ENCODE assay signal across 8 cellular contexts in genomic region chr5:141960018-141960417, GRCh38. TPM values are rescaled to one million over a fixed set of nuclear protein-coding genes. Genes with fewer than 3 reads are reported as not detected.
DNase-seq lines count a peak whose midpoint lies in the region; ATAC-seq, FAIRE-seq and TF ChIP-seq lines count a peak whose summit lies in the region.

No MANE protein-coding gene starts in this region.

- no TSS peak for BruUV-seq in IMR-90 (replicated peaks; lab: Mats Ljungman, UMichigan)

- no peak overlapping the region for H2BK5ac ChIP-seq in IMR-90 (ENCODE audit: low read depth, low read length, poor library complexity, severe bottlenecking)

- no peak overlapping the region for H3K4me3 ChIP-seq in IMR-90 (ENCODE audit: insufficient read depth, low read depth, low read length)
- no peak overlapping the region for H3K4me3 ChIP-seq in right lobe of liver
- H3K4me3 ChIP-seq in colonic mucosa: no peak overlapping the region

- H2AK9ac ChIP-seq in IMR-90 (replicated peaks; ENCODE audit: low read depth, low read length, poor library complexity): no peak overlapping the region

- peak; percentile 23; the same call in 1 of the 2 replicates for TF ChIP-seq RAD21 in IMR-90 (IDR thresholded peaks at IDR 0.05; ENCODE audit: low read length)

- CTCF ChIA-PET in IMR-90 (lab: Yijun Ruan, JAX): interaction anchor here (0.5 to 3.3 kb wide), 16 partner anchors 8 to 273 kb away, joined by 3 to 32 read pairs (median 6); partner anchors contain the start of genes DELE1 and RNF14
- CTCF ChIA-PET in activated naive CD4-positive, alpha-beta T cell treated with anti-CD3 and anti-CD28 coated beads, Interleukin-2, amount 10 ng/mL, durations not matched to agents 7 days and 5 days (lab: Charles Lee): interaction anchor here (0.7 to 10.4 kb wide), 39 partner anchors 8 to 341 kb away, joined by 3 to 155 read pairs (median 5); partner anchors contain the start of genes DELE1, PCDH1 and RNF14

- DNase-seq in CD14-positive monocyte (ENCODE audit: low spot score): no peak
- DNase-seq in IMR-90: no peak
- DNase-seq in activated naive CD4-positive, alpha-beta T cell treated with anti-CD3 and anti-CD28 coated beads, Interleukin-2, amount 10 ng/mL, durations not matched to agents 7 days and 5 days: peak; percentile 41
- no peak for DNase-seq in right lobe of liver
- DNase-seq in colonic mucosa: no peak
- no peak for DNase-seq in H54 (ENCODE audit: insufficient read length, low spot score)
- no peak for DNase-seq in retina

- H3K18ac ChIP-seq in IMR-90 (ENCODE audit: low read depth, low read length): no peak overlapping the region

- no peak overlapping the region for H3K23ac ChIP-seq in IMR-90 (ENCODE audit: low read depth, low read length)

- in situ Hi-C loops in IMR-90 (cut with MboI; ENCODE audit: low sequenced_read_pairs): no loop called here

- dilution Hi-C loops in IMR-90 (cut with HindIII; ENCODE audit: low sequenced_read_pairs, unreplicated experiment): no loop called here

- WGBS in IMR-90 (ENCODE audit: extremely low coverage in 2 of 2, insufficient read length in 1 of 2), 2 experiments: 80% methylated on average over 2 of the region's 10 CpGs; no CpG with 5 or more reads in 1 of the 2 experiments
- 58% methylated on average over 10 of the region's 10 CpGs for WGBS in right lobe of liver (ENCODE audit: insufficient coverage, low coverage, low lambda C conversion rate, missing lambda C conversion rate)

- intact Hi-C loops in CD14-positive monocyte (cut with micrococcal nuclease): loop anchor here in 1 of 2 donors (5.0 kb wide), 1 partner anchor 268 kb away; no protein-coding TSS in a partner anchor
- intact Hi-C loops in IMR-90 (cut with micrococcal nuclease): loop anchor here (1.0 kb wide), 3 partner anchors 71 to 295 kb away; no protein-coding TSS in a partner anchor
- intact Hi-C loops in right lobe of liver (cut with DNase I): no loop called here
- intact Hi-C loops in colonic mucosa (cut with DNase I): loop anchor here (2.0 to 10.0 kb wide), 3 partner anchors 71 to 267 kb away; no protein-coding TSS in a partner anchor

- H2BK120ac ChIP-seq in IMR-90 (ENCODE audit: low read depth, low read length): no peak overlapping the region

- H3K9me3 Mint-ChIP-seq in CD14-positive monocyte: peaks cover 0 to 2% (median 0%) of the 10 kb centered on the region in 7 donors
- H3K9me3 Mint-ChIP-seq in activated naive CD4-positive, alpha-beta T cell treated with anti-CD3 and anti-CD28 coated beads, Interleukin-2, amount 10 ng/mL, durations not matched to agents 7 days and 5 days: no peaks in the 10 kb centered on the region

- no peak overlapping the region for H2BK15ac ChIP-seq in IMR-90 (ENCODE audit: low read depth, low read length)

- H3K4me1 ChIP-seq in IMR-90 (ENCODE audit: control insufficient read depth, insufficient read depth, low read length) (no peaks in the 10 kb centered on the region), right lobe of liver (peaks cover 0 to 3% (median 0%) of the 10 kb centered on the region in 4 donors), colonic mucosa (no peaks in the 10 kb centered on the region)

- POLR2A ChIA-PET in IMR-90 (lab: Charles Lee; ENCODE audit: unreplicated experiment): no interaction called here

- H3K9me3 ChIP-seq in IMR-90 (ENCODE audit: control insufficient read depth, insufficient read depth, low read length) (no peaks in the 10 kb centered on the region), right lobe of liver (no peaks in the 10 kb centered on the region), colonic mucosa (no peaks in the 10 kb centered on the region)

- H3K27me3 Mint-ChIP-seq in CD14-positive monocyte (ENCODE audit: low read depth in 3 of 3): peaks cover 3 to 7% (median 4%) of the 10 kb centered on the region in 3 donors
- H3K27me3 Mint-ChIP-seq in activated naive CD4-positive, alpha-beta T cell treated with anti-CD3 and anti-CD28 coated beads, Interleukin-2, amount 10 ng/mL, durations not matched to agents 7 days and 5 days: peaks cover 3% of the 10 kb centered on the region

- H2AFZ ChIP-seq in IMR-90 (replicated peaks; ENCODE audit: low read length, poor library complexity): no peak overlapping the region

- H3K36me3 Mint-ChIP-seq in CD14-positive monocyte: peaks cover 3% of the 10 kb centered on the region in 2 donors
- H3K36me3 Mint-ChIP-seq in activated naive CD4-positive, alpha-beta T cell treated with anti-CD3 and anti-CD28 coated beads, Interleukin-2, amount 10 ng/mL, durations not matched to agents 7 days and 5 days: no peaks in the 10 kb centered on the region

- no peak overlapping the region for H2AK5ac ChIP-seq in IMR-90 (ENCODE audit: low read depth, low read length)

- no peaks in the 10 kb centered on the region for H3K9me1 ChIP-seq in IMR-90 (ENCODE audit: insufficient read depth, low read length)

- peak overlapping the region in 6 of 7 donors; percentile 11 to 95 (median 70) for H3K27ac Mint-ChIP-seq in CD14-positive monocyte
- H3K27ac Mint-ChIP-seq in activated naive CD4-positive, alpha-beta T cell treated with anti-CD3 and anti-CD28 coated beads, Interleukin-2, amount 10 ng/mL, durations not matched to agents 7 days and 5 days: peak overlapping the region; percentile 53

- H3K9ac ChIP-seq in IMR-90 (ENCODE audit: low read depth, low read length) (no peak overlapping the region), colonic mucosa (ENCODE audit: low read depth in 2 of 2, low read length in 2 of 2) (no peak overlapping the region)

- no peak for TF ChIP-seq POLR2A in IMR-90 (IDR thresholded peaks at IDR 0.05; ENCODE audit: low read depth, low read length)
- no peak for TF ChIP-seq POLR2A in right lobe of liver (IDR thresholded peaks at IDR 0.05)
- no peak for TF ChIP-seq POLR2A in H54 (IDR thresholded peaks at IDR 0.05; ENCODE audit: low read depth, low read length)

- H2BK20ac ChIP-seq in IMR-90 (ENCODE audit: low read depth, low read length): no peak overlapping the region

- no peak overlapping the region for H3K4ac ChIP-seq in IMR-90 (ENCODE audit: low read depth, low read length)

- no peak overlapping the region for H4K8ac ChIP-seq in IMR-90 (ENCODE audit: low read depth in 2 of 2, low read length in 2 of 2)

- H3K27ac ChIP-seq in IMR-90 (ENCODE audit: insufficient read depth, low read length): no peak overlapping the region
- no peak overlapping the region for H3K27ac ChIP-seq in right lobe of liver
- no peak overlapping the region for H3K27ac ChIP-seq in colonic mucosa

- no peak for ATAC-seq in IMR-90 (ENCODE audit: low read depth)
- peak in 2 of 4 donors; percentile 9 to 25 for ATAC-seq in right lobe of liver
- ATAC-seq in GM21576 (IDR thresholded peaks at IDR 0.05; ENCODE audit: unreplicated experiment): no peak

- H3K27me3 ChIP-seq in IMR-90 (ENCODE audit: control insufficient read depth, insufficient read depth, low read length) (peaks cover 4% of the 10 kb centered on the region; the same call in 1 of the 2 replicates), right lobe of liver (no peaks in the 10 kb centered on the region), colonic mucosa (no peaks in the 10 kb centered on the region)

- H4K91ac ChIP-seq in IMR-90 (ENCODE audit: insufficient read depth, low read depth, low read length): no peak overlapping the region

- no peak for FAIRE-seq in H54 (lab: Jason Lieb, UNC)

- H3K56ac ChIP-seq in IMR-90 (ENCODE audit: extremely low read depth, insufficient read depth, low read length): no peak overlapping the region

- H3K79me1 ChIP-seq in IMR-90 (ENCODE audit: low read depth in 1 of 2, low read length in 2 of 2): no peaks in the 10 kb centered on the region

- no peak overlapping the region for H3K4me2 ChIP-seq in IMR-90 (ENCODE audit: low read depth, low read length)

- no peak overlapping the region for H4K5ac ChIP-seq in IMR-90 (ENCODE audit: low read depth, low read length)

- peaks cover 45% of the 10 kb centered on the region for H3K4me1 Mint-ChIP-seq in CD14-positive monocyte
- H3K4me1 Mint-ChIP-seq in activated naive CD4-positive, alpha-beta T cell treated with anti-CD3 and anti-CD28 coated beads, Interleukin-2, amount 10 ng/mL, durations not matched to agents 7 days and 5 days: peaks cover 52% of the 10 kb centered on the region

- TF ChIP-seq CTCF in CD14-positive monocyte (IDR thresholded peaks at IDR 0.05) (no peak), IMR-90 (conservative IDR thresholded peaks at IDR 0.05; ENCODE audit: low read depth, low read length) (no peak; the same call in 1 of the 2 replicates), right lobe of liver (IDR thresholded peaks at IDR 0.05) (peak in 3 of 4 donors; percentile 5 to 23 (median 14)), colonic mucosa (IDR thresholded peaks at IDR 0.05) (no peak)

- no peak overlapping the region for H3K4me3 Mint-ChIP-seq in CD14-positive monocyte
- no peak overlapping the region for H3K4me3 Mint-ChIP-seq in activated naive CD4-positive, alpha-beta T cell treated with anti-CD3 and anti-CD28 coated beads, Interleukin-2, amount 10 ng/mL, durations not matched to agents 7 days and 5 days

- no peaks in the 10 kb centered on the region for H3K36me3 ChIP-seq in IMR-90 (ENCODE audit: control insufficient read depth, insufficient read depth, low read length)
- H3K36me3 ChIP-seq in right lobe of liver: no peaks in the 10 kb centered on the region
- no peaks in the 10 kb centered on the region for H3K36me3 ChIP-seq in colonic mucosa

- no peak overlapping the region for H3K14ac ChIP-seq in IMR-90 (replicated peaks; ENCODE audit: low read depth, low read length)

- no peaks in the 10 kb centered on the region; the same call in 1 of the 2 replicates for H4K20me1 ChIP-seq in IMR-90 (ENCODE audit: insufficient read depth, low read length)

RNA-seq across cellular contexts. Expression of gene PCDH12, which starts 2.0 kb away (rescaled TPM):
- polyA plus RNA-seq in CD14-positive monocyte (1 to 10 TPM in 1 of 2 donors, under 1 TPM in 1; 0.90 to 1.2 TPM), IMR-90 (2012; rRNA removed) (0.01 and 0.02 TPM in 2 replicates)
- total RNA-seq in IMR-90 (2012; rRNA removed) (under 0.01 and 0.18 TPM in 2 replicates), right lobe of liver (1 to 10 TPM; 1.5 to 4.4 (median 1.9) TPM), colonic mucosa (1 to 10 TPM; 1.1 to 1.3 TPM)
- polyA plus RNA-seq in IMR-90 (2012; cell fraction: cytosol; rRNA removed): 0.01 TPM in 1 of 2 replicates, not detected in the other
- polyA plus RNA-seq in IMR-90 (2012; cell fraction: nucleus; rRNA removed; ENCODE audit: low replicate concordance): 0.02 TPM in 1 of 2 replicates, not detected in the other

RNA-seq across cellular contexts. Expression of gene RNF14, which starts 8.9 kb away (rescaled TPM):
- polyA plus RNA-seq in CD14-positive monocyte (10 to 100 TPM; 31.2 to 52.8 TPM), IMR-90 (2012; rRNA removed) (27.0 and 36.1 TPM in 2 replicates)
- total RNA-seq in IMR-90 (2012; rRNA removed) (78.6 and 106 TPM in 2 replicates), right lobe of liver (10 to 100 TPM; 34.8 to 54.8 (median 41.8) TPM), colonic mucosa (10 to 100 TPM; 49.4 to 69.8 TPM)
- 11.7 and 16.9 TPM in 2 replicates for polyA plus RNA-seq in IMR-90 (2012; cell fraction: cytosol; rRNA removed)
- 5.1 and 20.8 TPM in 2 replicates for polyA plus RNA-seq in IMR-90 (2012; cell fraction: nucleus; rRNA removed; ENCODE audit: low replicate concordance)

RNA-seq across cellular contexts. Expression of gene DELE1, which starts 36.3 kb away (rescaled TPM):
- 10 to 100 TPM; 47.3 to 49.6 TPM for polyA plus RNA-seq in CD14-positive monocyte
- 26.1 and 28.0 TPM in 2 replicates for total RNA-seq in IMR-90 (2012; rRNA removed)
- 66.1 and 73.3 TPM in 2 replicates for polyA plus RNA-seq in IMR-90 (2012; rRNA removed)
- polyA plus RNA-seq in IMR-90 (2012; cell fraction: cytosol; rRNA removed): 39.9 and 41.3 TPM in 2 replicates
- 169 and 191 TPM in 2 replicates for polyA plus RNA-seq in IMR-90 (2012; cell fraction: nucleus; rRNA removed; ENCODE audit: low replicate concordance)
- 10 to 100 TPM; 39.4 to 57.9 (median 43.8) TPM for total RNA-seq in right lobe of liver
- 10 to 100 TPM; 69.2 to 69.4 TPM for total RNA-seq in colonic mucosa

RNA-seq across cellular contexts. Expression of gene GNPDA1, which starts 52.8 kb away (rescaled TPM):
- polyA plus RNA-seq in CD14-positive monocyte: 10 to 100 TPM; 24.3 to 47.6 TPM
- 50.5 and 60.6 TPM in 2 replicates for total RNA-seq in IMR-90 (2012; rRNA removed)
- 19.6 and 23.1 TPM in 2 replicates for polyA plus RNA-seq in IMR-90 (2012; rRNA removed)
- polyA plus RNA-seq in IMR-90 (2012; cell fraction: cytosol; rRNA removed): 11.2 and 22.3 TPM in 2 replicates
- 17.9 and 21.4 TPM in 2 replicates for polyA plus RNA-seq in IMR-90 (2012; cell fraction: nucleus; rRNA removed; ENCODE audit: low replicate concordance)
- total RNA-seq in right lobe of liver: 10 to 100 TPM in 4 of 6 experiments, 1 to 10 TPM in 2; 6.3 to 22.1 (median 14.9) TPM
- total RNA-seq in colonic mucosa: 10 to 100 TPM; 15.5 to 19.6 TPM

Comparison
In these comparisons a context has a peak if more than half of its experiments do, and no peak if none do; other contexts are left out.
1. CTCF ChIP-seq: peak in right lobe of liver (3 of 4); none in CD14-positive monocyte (single experiment), IMR-90 (single experiment) and colonic mucosa (single experiment).
2. intact Hi-C loops: an anchor here in IMR-90 (1.0 kb wide) and colonic mucosa (2.0 to 10.0 kb wide); none called in right lobe of liver.